ENCODE assay signal across 8 cellular contexts in the genomic region with DNA sequence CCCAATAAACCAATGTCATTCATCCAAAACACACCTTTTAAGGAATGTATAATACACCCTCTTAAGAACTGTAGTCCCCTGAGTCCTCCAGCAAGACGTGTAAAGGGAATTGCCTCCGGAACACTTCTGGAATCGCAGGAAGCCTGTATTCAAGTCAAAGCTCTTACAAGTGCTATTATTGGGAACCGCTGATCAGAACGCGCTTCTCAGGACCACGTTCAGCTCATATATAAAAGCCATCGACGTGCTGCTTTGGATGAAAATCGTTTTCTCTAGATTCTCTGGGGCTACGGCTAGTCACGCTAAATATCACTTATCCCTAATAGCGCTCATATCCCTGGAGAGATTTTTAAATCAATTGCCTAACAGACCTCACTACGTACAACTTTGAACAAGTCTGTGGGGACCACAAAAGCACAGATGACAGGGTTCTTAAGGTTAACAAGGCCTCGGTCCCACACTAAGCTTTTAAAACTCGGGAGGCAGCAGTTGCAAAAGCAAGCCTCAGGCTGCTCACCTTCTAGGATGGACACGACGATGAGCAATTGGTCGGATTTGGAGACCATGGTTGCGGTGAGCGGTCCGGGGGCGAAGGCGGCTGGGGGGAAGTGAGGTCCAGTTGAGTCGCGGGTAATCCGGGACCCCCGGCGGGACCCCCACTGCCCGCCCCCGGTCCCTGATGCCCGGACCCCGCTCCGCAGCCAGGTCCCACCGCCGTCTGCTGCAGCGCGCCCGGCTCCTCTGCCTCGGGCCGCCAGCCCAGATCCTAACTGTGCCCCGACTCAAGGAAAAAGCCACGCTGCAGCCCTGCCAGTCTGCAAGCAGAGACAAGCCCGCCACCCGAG. TPM values are rescaled to one million over a fixed set of nuclear protein-coding genes. Genes with fewer than 3 reads are reported as not detected.
DNase-seq lines count a peak whose midpoint lies in the region; ATAC-seq and TF ChIP-seq lines count a peak whose summit lies in the region.

No MANE protein-coding gene starts in this region.

- peak; percentile 21 for ATAC-seq in GM23338
- peak; percentile 6 to 9 for ATAC-seq in activated T-cell treated with anti-CD3 and anti-CD28 coated beads, Interleukin-2, amount 50 U/mL, for 4 hours

- no peaks in the 10 kb centered on the region for H3F3A ChIP-seq in GM23338 (replicated peaks; ENCODE audit: low read depth)

- H3K4me3 ChIP-seq in GM23338 (peak overlapping the region; percentile 79), cardiac muscle cell (peak overlapping the region; percentile 71), prostate gland (peak overlapping the region; percentile 61 to 68)

- no peaks in the 10 kb centered on the region for H4K20me1 ChIP-seq in GM23338 (replicated peaks; ENCODE audit: insufficient read depth)

- H3K27me3 ChIP-seq in GM23338 (ENCODE audit: insufficient read depth) = no peaks in the 10 kb centered on the region
- no peaks in the 10 kb centered on the region for H3K27me3 ChIP-seq in cardiac muscle cell
- no peaks in the 10 kb centered on the region for H3K27me3 ChIP-seq in prostate gland (replicated peaks; ENCODE audit: insufficient read depth)

- H3K27ac Mint-ChIP-seq in GM23338 (no peak overlapping the region), immature natural killer cell (peak overlapping the region in 1 of 6 donors; percentile 96)

- H3K9me3 Mint-ChIP-seq in GM23338 = no peaks in the 10 kb centered on the region; the same call in 2 of the 3 replicates
- H3K9me3 Mint-ChIP-seq in activated T-cell treated with anti-CD3 and anti-CD28 coated beads, Interleukin-2, amount 50 U/mL, for 4 hours = peaks cover 3% of the 10 kb centered on the region
- no peaks in the 10 kb centered on the region for H3K9me3 Mint-ChIP-seq in immature natural killer cell

- peaks cover 34% of the 10 kb centered on the region for H3K79me2 ChIP-seq in GM23338 (replicated peaks; ENCODE audit: insufficient read depth)

- TF ChIP-seq CTCF in GM23338 (conservative IDR thresholded peaks at IDR 0.05; ENCODE audit: low read depth in 2 of 2) (no peak), cardiac muscle cell (IDR thresholded peaks at IDR 0.05; ENCODE audit: low read depth, low read length) (no peak), prostate gland (IDR thresholded peaks at IDR 0.05) (no peak)

- no peaks in the 10 kb centered on the region for H3K36me3 ChIP-seq in GM23338 (ENCODE audit: insufficient read depth)
- peaks cover 3% of the 10 kb centered on the region for H3K36me3 ChIP-seq in cardiac muscle cell
- H3K36me3 ChIP-seq in prostate gland = no peaks in the 10 kb centered on the region

- H3K4me3 Mint-ChIP-seq in GM23338 (no peak overlapping the region; the same call in 2 of the 3 replicates), immature natural killer cell (no peak overlapping the region)
- H3K4me3 Mint-ChIP-seq in activated T-cell treated with anti-CD3 and anti-CD28 coated beads, Interleukin-2, amount 50 U/mL, for 4 hours = no peak overlapping the region

- peaks cover 7% of the 10 kb centered on the region for H3K4me1 ChIP-seq in GM23338 (ENCODE audit: insufficient read depth)
- H3K4me1 ChIP-seq in cardiac muscle cell (ENCODE audit: low read depth) = peaks cover 4% of the 10 kb centered on the region
- no peaks in the 10 kb centered on the region for H3K4me1 ChIP-seq in prostate gland (replicated peaks)

- H3K36me3 Mint-ChIP-seq in GM23338 (ENCODE audit: low read depth) = peaks cover 6% of the 10 kb centered on the region; the same call in 1 of the 3 replicates
- peaks cover 12% of the 10 kb centered on the region for H3K36me3 Mint-ChIP-seq in activated T-cell treated with anti-CD3 and anti-CD28 coated beads, Interleukin-2, amount 50 U/mL, for 4 hours (ENCODE audit: insufficient read depth)
- peaks cover 2 to 5% (median 4%) of the 10 kb centered on the region in 3 donors for H3K36me3 Mint-ChIP-seq in immature natural killer cell

- intact Hi-C loops in prostate gland (cut with DNase I) = loop anchor here (2.0 to 5.0 kb wide), 2 partner anchors 90 to 190 kb away; partner anchors contain the start of gene CSNK1G3

- H3K27ac ChIP-seq in GM23338 (ENCODE audit: low read depth) (no peak overlapping the region), cardiac muscle cell (peak overlapping the region; percentile 69), prostate gland (peak overlapping the region; percentile 81 to 85)

- WGBS in prostate gland = under 1% methylated on average over 44 of the region's 45 CpGs

- no peaks in the 10 kb centered on the region for H3K27me3 Mint-ChIP-seq in GM23338 (ENCODE audit: insufficient read depth, low read depth, poor library complexity)
- no peaks in the 10 kb centered on the region for H3K27me3 Mint-ChIP-seq in activated T-cell treated with anti-CD3 and anti-CD28 coated beads, Interleukin-2, amount 50 U/mL, for 4 hours (ENCODE audit: low read depth)
- H3K27me3 Mint-ChIP-seq in immature natural killer cell (ENCODE audit: low read depth in 3 of 3) = peaks cover 2 to 14% (median 8%) of the 10 kb centered on the region in 3 donors

- H2AFZ ChIP-seq in GM23338 = peak overlapping the region; percentile 61; the same call in 1 of the 2 replicates

- no peaks in the 10 kb centered on the region for H3K9me3 ChIP-seq in cardiac muscle cell (ENCODE audit: low read depth)
- H3K9me3 ChIP-seq in prostate gland = no peaks in the 10 kb centered on the region

- TF ChIP-seq POLR2A in prostate gland (IDR thresholded peaks at IDR 0.05) = no peak

- peak overlapping the region; percentile 79 for H3K4me2 ChIP-seq in GM23338

- DNase-seq in activated CD8-positive, alpha-beta memory T cell treated with anti-CD3 and anti-CD28 coated beads for 4 hours (ENCODE audit: low read depth in 2 of 2) = peak; percentile 1
- DNase-seq in activated CD8-positive, alpha-beta memory T cell treated with anti-CD3 and anti-CD28 coated beads, Interleukin-2, amount 50 U/mL, for 48 hours = no peak
- DNase-seq in GM23338 (ENCODE audit: low spot score) = no peak
- peak; percentile 16 to 52 for DNase-seq in Kasumi-1 (lab: John Stamatoyannopoulos, UW)
- DNase-seq in activated T-cell treated with anti-CD3 and anti-CD28 coated beads, Interleukin-2, amount 50 U/mL, for 4 hours = no peak
- DNase-seq in cardiac muscle cell (ENCODE audit: low read depth in 1 of 2, low spot score in 1 of 2) = peak; percentile 33 to 40
- peak; percentile 11 for DNase-seq in prostate gland (ENCODE audit: low spot score)
- DNase-seq in immature natural killer cell = no peak

- H3K9me2 ChIP-seq in GM23338 (ENCODE audit: insufficient read depth) = no peaks in the 10 kb centered on the region

- H3K4me1 Mint-ChIP-seq in GM23338 (peaks cover 14% of the 10 kb centered on the region), immature natural killer cell (peaks cover 13 to 20% of the 10 kb centered on the region in 2 donors)
- H3K4me1 Mint-ChIP-seq in activated T-cell treated with anti-CD3 and anti-CD28 coated beads, Interleukin-2, amount 50 U/mL, for 4 hours (ENCODE audit: low read depth) = peaks cover 37% of the 10 kb centered on the region

TF ChIP-seq in GM23338, 12 proteins besides CTCF, POLR2A, EP300 and RAD21 (continues in another document):
- TF ChIP-seq JUNB (IDR thresholded peaks at IDR 0.05; ENCODE audit: unreplicated experiment) = no peak
- TF ChIP-seq CREB1 (CRISPR knock-in tag; IDR thresholded peaks at IDR 0.05; ENCODE audit: low read depth) = no peak

RNA-seq across cellular contexts. Expression of gene CEP120, which starts 0.5 kb away (rescaled TPM):
- total RNA-seq in GM23338 (2014; rRNA removed; shearing (Covaris generic)) = 13.9 and 16.3 TPM in 2 replicates
- 2.9 and 4.9 TPM in 2 replicates for polyA plus RNA-seq in GM23338 (2016; fragmentation: Nextera tagmentation; extraction: Ambion mirVana)
- 10 to 100 TPM; 18.0 to 20.6 (median 18.1) TPM for total RNA-seq in activated T-cell treated with anti-CD3 and anti-CD28 coated beads, Interleukin-2, amount 50 U/mL, for 4 hours
- total RNA-seq in cardiac muscle cell = 10.4 and 16.3 TPM in 2 replicates
- 6.5 and 9.5 TPM in 2 replicates for polyA plus RNA-seq in cardiac muscle cell
- total RNA-seq in prostate gland = 10 to 100 TPM; 14.5 to 37.5 TPM
- polyA plus RNA-seq in immature natural killer cell = 10 to 100 TPM in 2 of 3 donors, 1 to 10 TPM in 1; 9.7 to 23.1 (median 11.6) TPM

Comparison
In these comparisons a context has a peak if more than half of its experiments do, and no peak if none do; other contexts are left out.
1. DNase-seq: peak in activated CD8-positive, alpha-beta memory T cell treated with anti-CD3 and anti-CD28 coated beads for 4 hours (2 of 2), Kasumi-1 (2 of 2), cardiac muscle cell (2 of 2) and prostate gland (single experiment); none in activated CD8-positive, alpha-beta memory T cell treated with anti-CD3 and anti-CD28 coated beads, Interleukin-2, amount 50 U/mL, for 48 hours (single experiment), GM23338 (single experiment), activated T-cell treated with anti-CD3 and anti-CD28 coated beads, Interleukin-2, amount 50 U/mL, for 4 hours (single experiment) and immature natural killer cell (0 of 3).
2. Peak in every context shown above with its lines, with median percentiles within 50 percentile points of each other: H3K4me3 ChIP-seq.